Comparison of ENCODE assay signal across 8 cellular contexts in the genomic region with DNA sequence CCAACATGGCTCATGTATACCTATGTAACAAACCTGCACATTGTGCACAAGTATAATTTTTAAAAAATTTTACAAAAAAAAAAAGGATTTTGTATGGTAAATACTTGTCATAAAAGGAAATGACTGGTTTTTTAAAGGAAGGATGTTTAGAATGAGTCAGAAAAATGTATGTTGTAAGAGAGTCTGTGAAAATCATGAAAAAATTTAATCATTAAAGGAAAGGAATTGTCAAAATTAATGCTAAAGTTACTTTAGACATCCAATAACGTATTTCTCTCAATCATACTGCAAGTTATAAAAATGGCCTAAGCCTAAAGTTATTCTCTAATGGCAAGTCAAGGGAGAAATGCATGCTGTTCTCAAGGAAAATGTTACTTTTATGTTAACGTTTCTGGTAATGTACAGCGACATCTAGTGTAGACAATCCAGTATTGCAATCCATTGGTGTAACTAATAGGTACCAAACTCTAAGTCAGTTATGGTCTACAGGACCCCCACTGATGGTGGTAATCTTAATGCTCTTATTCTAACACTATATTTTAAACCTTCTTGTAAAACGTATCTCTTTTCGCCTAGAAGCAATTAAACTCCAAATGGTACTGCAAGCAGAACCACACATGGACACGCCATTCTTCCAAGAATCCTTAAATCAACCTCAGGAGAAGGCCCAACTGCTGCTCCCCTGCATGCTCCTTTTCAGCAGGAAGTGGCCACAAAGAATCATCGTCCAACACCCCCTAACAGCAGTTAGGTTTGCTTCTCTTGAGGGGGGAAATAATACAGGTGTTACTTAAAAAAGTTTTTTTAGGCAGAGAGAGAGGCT. TPM values are rescaled to one million over a fixed set of nuclear protein-coding genes. Genes with fewer than 3 reads are reported as not detected.
A peak's percentile ranks its signal among the peaks of the same experiment; 100 is the strongest.
DNase-seq lines count a peak whose midpoint lies in the region; ATAC-seq, FAIRE-seq and TF ChIP-seq lines count a peak whose summit lies in the region.

No MANE protein-coding gene starts in this region.

- H3K4me1 ChIP-seq in pancreas: no peaks in the 10 kb centered on the region

- WGBS in pancreas, 2 donors: 34 to 40% methylated on average over 7 of the region's 7 CpGs

- no peaks in the 10 kb centered on the region for H3K36me3 ChIP-seq in pancreas

- H3K4me3 Mint-ChIP-seq in activated naive CD8-positive, alpha-beta T cell treated with anti-CD3 and anti-CD28 coated beads, Interleukin-2, amount 50 U/mL, for 24 hours: no peak overlapping the region

- ATAC-seq in esophagus mucosa (peak; percentile 38), pancreas (peak in 3 of 4 donors; percentile 59 to 78 (median 62))
- no peak for ATAC-seq in activated naive CD8-positive, alpha-beta T cell treated with anti-CD3 and anti-CD28 coated beads, Interleukin-2, amount 50 U/mL, for 24 hours

- H3K27ac Mint-ChIP-seq in activated naive CD8-positive, alpha-beta T cell treated with anti-CD3 and anti-CD28 coated beads, Interleukin-2, amount 50 U/mL, for 24 hours: no peak overlapping the region

- peak; percentile 5 for FAIRE-seq in pancreas (lab: Jason Lieb, UNC)

- H3K27me3 Mint-ChIP-seq in activated naive CD8-positive, alpha-beta T cell treated with anti-CD3 and anti-CD28 coated beads, Interleukin-2, amount 50 U/mL, for 24 hours: no peaks in the 10 kb centered on the region

- peak; percentile 39 to 82 (median 66) for TF ChIP-seq CTCF in pancreas (IDR thresholded peaks at IDR 0.05)

- intact Hi-C loops in pancreas (cut with DNase I): no loop called here

- H3K27me3 ChIP-seq in pancreas: no peaks in the 10 kb centered on the region

- no peaks in the 10 kb centered on the region for H3K9me3 Mint-ChIP-seq in activated naive CD8-positive, alpha-beta T cell treated with anti-CD3 and anti-CD28 coated beads, Interleukin-2, amount 50 U/mL, for 24 hours

- H3K4me3 ChIP-seq in pancreas: no peak overlapping the region

- DNase-seq in GDM1 (lab: John Stamatoyannopoulos, UW): peak; percentile 33
- peak; percentile 18 for DNase-seq in KG1 (lab: John Stamatoyannopoulos, UW)
- peak; percentile 2 for DNase-seq in SIG-M5 (lab: John Stamatoyannopoulos, UW)
- DNase-seq in pancreas: no peak
- no peak for DNase-seq in mucosa of gallbladder (ENCODE audit: low spot score)
- no peak for DNase-seq in activated naive CD8-positive, alpha-beta T cell treated with anti-CD3 and anti-CD28 coated beads, Interleukin-2, amount 50 U/mL, for 24 hours
- DNase-seq in stimulated activated CD4-positive, alpha-beta T cell treated with anti-CD3 and anti-CD28 coated beads, Interleukin-12 subunit alpha, Interleukin-12 subunit beta, amount 100 ng/mL, for 4 hours: no peak

- no peaks in the 10 kb centered on the region for H3K9me3 ChIP-seq in pancreas

- no peaks in the 10 kb centered on the region for H3K36me3 Mint-ChIP-seq in activated naive CD8-positive, alpha-beta T cell treated with anti-CD3 and anti-CD28 coated beads, Interleukin-2, amount 50 U/mL, for 24 hours (ENCODE audit: low read depth)

- H3K4me1 Mint-ChIP-seq in activated naive CD8-positive, alpha-beta T cell treated with anti-CD3 and anti-CD28 coated beads, Interleukin-2, amount 50 U/mL, for 24 hours: peaks cover 2% of the 10 kb centered on the region

- no peak overlapping the region for H3K27ac ChIP-seq in pancreas

RNA-seq across cellular contexts. Expression of a gene that starts 35.3 kb away (rescaled TPM):
- total RNA-seq in esophagus mucosa: 5.3 TPM
- 10 to 100 TPM in 2 of 6 donors, 1 to 10 TPM in 4; 4.7 to 26.0 (median 7.3) TPM for total RNA-seq in pancreas
- 1 to 10 TPM; 2.6 to 3.9 TPM for polyA plus RNA-seq in pancreas
- total RNA-seq in mucosa of gallbladder: 15.1 TPM

Comparison
In these comparisons a context has a peak if more than half of its experiments do, and no peak if none do; other contexts are left out.
1. DNase-seq: peak in GDM1 (single experiment), KG1 (single experiment) and SIG-M5 (single experiment); none in pancreas (0 of 6), mucosa of gallbladder (single experiment), activated naive CD8-positive, alpha-beta T cell treated with anti-CD3 and anti-CD28 coated beads, Interleukin-2, amount 50 U/mL, for 24 hours (single experiment) and stimulated activated CD4-positive, alpha-beta T cell treated with anti-CD3 and anti-CD28 coated beads, Interleukin-12 subunit alpha, Interleukin-12 subunit beta, amount 100 ng/mL, for 4 hours (single experiment).